32 cellular contexts compared by ENCODE assay signal in genomic region chr11:61537326-61537725, GRCh38. TPM values are rescaled to one million over a fixed set of nuclear protein-coding genes. Genes with fewer than 3 reads are reported as not detected.
"Had no signal": no experiment of that assay in that cellular context is flagged by ENCODE, and none has a peak within 500 bp of the region (broad histone marks: within the 10 kb centered on the region; RNA-seq: fewer than 3 reads in every experiment).

No MANE protein-coding gene starts in this region.

- DNase-seq: activated CD4-positive, alpha-beta memory T cell treated with anti-CD3 and anti-CD28 coated beads, Interleukin-2, amount 10 ng/mL, durations not matched to agents 7 days and 5 days; activated CD4-positive, alpha-beta T cell treated with anti-CD3 and anti-CD28 coated beads for 1 hour; activated CD4-positive, alpha-beta T cell treated with anti-CD3 and anti-CD28 coated beads for 4 hours; activated CD4-positive, alpha-beta T cell treated with anti-CD3 and anti-CD28 coated beads, Interleukin-2, amount 10 ng/mL, durations not matched to agents 7 days and 5 days; activated CD4-positive, alpha-beta T cell treated with anti-CD3 and anti-CD28 coated beads, Interleukin-2, amount 50 U/mL, for 4 hours; activated CD8-positive, alpha-beta memory T cell treated with anti-CD3 and anti-CD28 coated beads, Interleukin-2, amount 50 U/mL, for 48 hours; activated gamma-delta T cell; activated naive CD4-positive, alpha-beta T cell; activated naive CD4-positive, alpha-beta T cell treated with anti-CD3 and anti-CD28 coated beads, Interleukin-2, amount 10 ng/mL, durations not matched to agents 7 days and 5 days; activated naive CD8-positive, alpha-beta T cell treated with anti-CD3 and anti-CD28 coated beads, Interleukin-2, amount 10 ng/mL, durations not matched to agents 7 days and 5 days; activated T-cell treated with anti-CD3 and anti-CD28 coated beads for 4 hours; activated T-cell treated with anti-CD3 and anti-CD28 coated beads, Interleukin-2, amount 50 U/mL, for 24 hours; activated T-cell treated with anti-CD3 and anti-CD28 coated beads, Interleukin-2, amount 50 U/mL, for 72 hours; central memory CD4-positive, alpha-beta T cell; cerebellar nuclear complex; colonic mucosa; effector CD8-positive, alpha-beta T cell; esophagus squamous epithelium; foreskin melanocyte; T-cell; T-helper 9 cell had no signal

- FAIRE-seq: endometrium, endothelial cell of umbilical vein had no signal

- H3K27ac ChIP-seq: ascending aorta, cardiac muscle cell, colonic mucosa, epithelial cell of prostate, esophagus squamous epithelium, gastroesophageal sphincter had no signal

- H3K9me3 ChIP-seq: ascending aorta, breast epithelium, colonic mucosa, esophagus squamous epithelium, gastroesophageal sphincter had no signal

- H3K4me1 ChIP-seq: ascending aorta, breast epithelium, esophagus squamous epithelium had no signal

- H3K4me3 ChIP-seq: ascending aorta, cardiac muscle cell, colonic mucosa, esophagus squamous epithelium, gastroesophageal sphincter had no signal

- H3K27me3 ChIP-seq: ascending aorta, breast epithelium, cardiac muscle cell, colonic mucosa had no signal

- ATAC-seq: activated naive CD4-positive, alpha-beta T cell treated with anti-CD3 and anti-CD28 coated beads, Interleukin-2, amount 50 U/mL, for 72 hours; activated T-cell treated with anti-CD3 and anti-CD28 coated beads, Interleukin-2, amount 50 U/mL, for 72 hours; gastroesophageal sphincter; T-cell had no signal

- H3K36me3 ChIP-seq: ascending aorta, breast epithelium, cardiac muscle cell, colonic mucosa, esophagus squamous epithelium, gastroesophageal sphincter had no signal

RNA-seq across cellular contexts. Expression of gene LRRC10B, which starts 28.8 kb away (rescaled TPM):
- total RNA-seq: activated CD4-positive, alpha-beta T cell treated with anti-CD3 and anti-CD28 coated beads, Interleukin-2, amount 10 ng/mL, durations not matched to agents 7 days and 5 days; activated naive CD4-positive, alpha-beta T cell treated with anti-CD3 and anti-CD28 coated beads, Interleukin-2, amount 50 U/mL, for 72 hours; activated naive CD8-positive, alpha-beta T cell treated with anti-CD3 and anti-CD28 coated beads, Interleukin-2, amount 10 ng/mL, durations not matched to agents 7 days and 5 days; activated T-cell treated with anti-CD3 and anti-CD28 coated beads, Interleukin-2, amount 50 U/mL, for 72 hours; endothelial cell of umbilical vein; fibroblast of villous mesenchyme had no signal
- polyA plus RNA-seq: endothelial cell of umbilical vein, fibroblast of lung had no signal

RNA-seq across cellular contexts. Expression of gene SYT7, which starts 43.5 kb away (rescaled TPM):
- total RNA-seq: activated CD4-positive, alpha-beta memory T cell treated with anti-CD3 and anti-CD28 coated beads, Interleukin-2, amount 10 ng/mL, durations not matched to agents 7 days and 5 days; activated CD4-positive, alpha-beta T cell treated with anti-CD3 and anti-CD28 coated beads, Interleukin-2, amount 10 ng/mL, durations not matched to agents 7 days and 5 days; activated naive CD4-positive, alpha-beta T cell treated with anti-CD3 and anti-CD28 coated beads, Interleukin-2, amount 50 U/mL, for 72 hours; activated naive CD8-positive, alpha-beta T cell treated with anti-CD3 and anti-CD28 coated beads, Interleukin-2, amount 10 ng/mL, durations not matched to agents 7 days and 5 days; activated T-cell treated with anti-CD3 and anti-CD28 coated beads, Interleukin-2, amount 50 U/mL, for 72 hours; T-helper 2 cell treated with Interferon-gamma antibody and Interleukin-4, amounts not matched to agents 100 ng/mL and 5 ng/mL, for 36 hours had no signal
